Comparison of ENCODE assay signal across 8 cellular contexts in genomic region chr11:48019230-48019584, GRCh38. TPM values are rescaled to one million over a fixed set of nuclear protein-coding genes. Genes with fewer than 3 reads are reported as not detected.
A peak's percentile ranks its signal among the peaks of the same experiment; 100 is the strongest.
DNase-seq lines count a peak whose midpoint lies in the region; ATAC-seq and TF ChIP-seq lines count a peak whose summit lies in the region.

No MANE protein-coding gene starts in this region.

- POLR2A ChIA-PET in activated CD4-positive, alpha-beta memory T cell treated with anti-CD3 and anti-CD28 coated beads, Interleukin-2, amount 10 ng/mL, durations not matched to agents 7 days and 5 days (lab: Charles Lee) = interaction anchor here (1.2 to 24.8 kb wide), 9 partner anchors 8 to 89 kb away, joined by 3 to 519 read pairs (median 26); partner anchors contain the start of gene PTPRJ
- POLR2A ChIA-PET in GM10248 (lab: Yijun Ruan, JAX) = no interaction called here

- peak; percentile 48 for DNase-seq in stimulated activated CD4-positive, alpha-beta T cell treated with anti-CD3 and anti-CD28 coated beads, Interleukin-1b, Interleukin-23, amount 100 ng/mL, for 48 hours
- no peak for DNase-seq in stimulated activated CD4-positive, alpha-beta T cell treated with anti-CD3 and anti-CD28 coated beads, Interleukin-4, amount 100 ng/mL, for 4 hours
- peak; percentile 55 for DNase-seq in activated CD4-positive, alpha-beta memory T cell treated with anti-CD3 and anti-CD28 coated beads, Interleukin-2, amount 10 ng/mL, durations not matched to agents 7 days and 5 days
- DNase-seq in memory B cell (ENCODE audit: low spot score in 2 of 2) (no peak), activated gamma-delta T cell (lab: John Stamatoyannopoulos, UW) (no peak), GM10248 (ENCODE audit: extremely low spot score) (no peak), HuH-7 (ENCODE audit: low spot score) (no peak)

- H3K4me3 Mint-ChIP-seq in activated CD4-positive, alpha-beta memory T cell treated with anti-CD3 and anti-CD28 coated beads, Interleukin-2, amount 10 ng/mL, durations not matched to agents 7 days and 5 days = peak overlapping the region; percentile 62
- peak overlapping the region; percentile 80 for H3K4me3 Mint-ChIP-seq in memory B cell

- H3K36me3 Mint-ChIP-seq in activated CD4-positive, alpha-beta memory T cell treated with anti-CD3 and anti-CD28 coated beads, Interleukin-2, amount 10 ng/mL, durations not matched to agents 7 days and 5 days (ENCODE audit: low read depth) = peaks cover 56% of the 10 kb centered on the region
- no peaks in the 10 kb centered on the region for H3K36me3 Mint-ChIP-seq in memory B cell

- no peaks in the 10 kb centered on the region for H3K9me3 Mint-ChIP-seq in activated CD4-positive, alpha-beta memory T cell treated with anti-CD3 and anti-CD28 coated beads, Interleukin-2, amount 10 ng/mL, durations not matched to agents 7 days and 5 days
- no peaks in the 10 kb centered on the region for H3K9me3 Mint-ChIP-seq in memory B cell

- no peak for TF ChIP-seq CTCF in GM10248 (IDR thresholded peaks at IDR 0.05; ENCODE audit: control extremely low read depth, extremely low read depth, low read depth, missing control alignments)

- CTCF ChIA-PET in activated CD4-positive, alpha-beta memory T cell treated with anti-CD3 and anti-CD28 coated beads, Interleukin-2, amount 10 ng/mL, durations not matched to agents 7 days and 5 days (lab: Charles Lee) = interaction anchor here (0.6 to 4.9 kb wide), 10 partner anchors 10 to 90 kb away, joined by 3 to 57 read pairs (median 9); no protein-coding TSS in a partner anchor
- CTCF ChIA-PET in GM10248 (lab: Yijun Ruan, JAX) = interaction anchor here (1.4 kb wide), 1 partner anchor 85 kb away, joined by 3 read pairs; no protein-coding TSS in a partner anchor

- no peak for ATAC-seq in memory B cell (ENCODE audit: low read depth)
- ATAC-seq in GM18520 (IDR thresholded peaks at IDR 0.05; ENCODE audit: unreplicated experiment) = no peak

- peak overlapping the region; percentile 92 for H3K27ac Mint-ChIP-seq in activated CD4-positive, alpha-beta memory T cell treated with anti-CD3 and anti-CD28 coated beads, Interleukin-2, amount 10 ng/mL, durations not matched to agents 7 days and 5 days
- peak overlapping the region; percentile 66 for H3K27ac Mint-ChIP-seq in memory B cell

- peaks cover 87% of the 10 kb centered on the region for H3K4me1 Mint-ChIP-seq in activated CD4-positive, alpha-beta memory T cell treated with anti-CD3 and anti-CD28 coated beads, Interleukin-2, amount 10 ng/mL, durations not matched to agents 7 days and 5 days
- H3K4me1 Mint-ChIP-seq in memory B cell = peaks cover 47% of the 10 kb centered on the region

- H3K27me3 Mint-ChIP-seq in activated CD4-positive, alpha-beta memory T cell treated with anti-CD3 and anti-CD28 coated beads, Interleukin-2, amount 10 ng/mL, durations not matched to agents 7 days and 5 days = no peaks in the 10 kb centered on the region
- H3K27me3 Mint-ChIP-seq in memory B cell = no peaks in the 10 kb centered on the region

RNA-seq across cellular contexts. Expression of gene PTPRJ, which starts 38.8 kb away (rescaled TPM):
- 10 to 100 TPM; 83.0 to 89.1 TPM for total RNA-seq in activated CD4-positive, alpha-beta memory T cell treated with anti-CD3 and anti-CD28 coated beads, Interleukin-2, amount 10 ng/mL, durations not matched to agents 7 days and 5 days

Comparison
In these comparisons a context has a peak if more than half of its experiments do, and no peak if none do; other contexts are left out.
1. DNase-seq: peak in stimulated activated CD4-positive, alpha-beta T cell treated with anti-CD3 and anti-CD28 coated beads, Interleukin-1b, Interleukin-23, amount 100 ng/mL, for 48 hours (single experiment) and activated CD4-positive, alpha-beta memory T cell treated with anti-CD3 and anti-CD28 coated beads, Interleukin-2, amount 10 ng/mL, durations not matched to agents 7 days and 5 days (single experiment); none in stimulated activated CD4-positive, alpha-beta T cell treated with anti-CD3 and anti-CD28 coated beads, Interleukin-4, amount 100 ng/mL, for 4 hours (0 of 2), memory B cell (0 of 2), activated gamma-delta T cell (single experiment), GM10248 (single experiment) and HuH-7 (single experiment).